8 cellular contexts compared by ENCODE assay signal in genomic region chr1:17440074-17440826, GRCh38. TPM values are rescaled to one million over a fixed set of nuclear protein-coding genes. Genes with fewer than 3 reads are reported as not detected.
DNase-seq lines count a peak whose midpoint lies in the region; ATAC-seq, FAIRE-seq and TF ChIP-seq lines count a peak whose summit lies in the region.

No MANE protein-coding gene starts in this region.

- H3K9me3 Mint-ChIP-seq in osteocyte (ENCODE audit: unreplicated experiment), result no peaks in the 10 kb centered on the region

- no peaks in the 10 kb centered on the region for H3K9me2 ChIP-seq in OCI-LY7 (ENCODE audit: insufficient read depth, low read length)

- TF ChIP-seq CTCF in DND-41 (IDR thresholded peaks at IDR 0.05; ENCODE audit: borderline replicate concordance, extremely low read depth, low read length, poor library complexity, severe bottlenecking), result no peak
- no peak for TF ChIP-seq CTCF in OCI-LY7 (conservative IDR thresholded peaks at IDR 0.05; ENCODE audit: low read length)
- TF ChIP-seq CTCF in endothelial cell of umbilical vein (IDR thresholded peaks at IDR 0.05; ENCODE audit: extremely low read depth in 1 of 2, insufficient read depth in 1 of 2, low read depth in 1 of 2, low read length in 2 of 2), result no peak
- TF ChIP-seq CTCF in osteocyte (IDR thresholded peaks at IDR 0.05), result no peak

- ATAC-seq in DND-41 (ENCODE audit: insufficient read depth, low read depth) (peak; percentile 12; the same call in 1 of the 3 replicates), HG03521 (IDR thresholded peaks at IDR 0.05; ENCODE audit: unreplicated experiment) (no peak), HG03565 (IDR thresholded peaks at IDR 0.05; ENCODE audit: unreplicated experiment) (no peak), HG02884 (IDR thresholded peaks at IDR 0.05; ENCODE audit: unreplicated experiment) (no peak)

- no peak for TF ChIP-seq POLR2A in endothelial cell of umbilical vein (IDR thresholded peaks at IDR 0.05; ENCODE audit: low read depth, low read length)

- no peaks in the 10 kb centered on the region for H3K36me3 Mint-ChIP-seq in osteocyte (ENCODE audit: unreplicated experiment)

- H3K9me1 ChIP-seq in endothelial cell of umbilical vein (replicated peaks; ENCODE audit: control insufficient read depth, extremely low read depth, insufficient read depth, low read length), result no peaks in the 10 kb centered on the region

- H3K9me3 ChIP-seq in DND-41 (ENCODE audit: insufficient read depth, low read length, severe bottlenecking) (no peaks in the 10 kb centered on the region), OCI-LY7 (ENCODE audit: low read length) (no peaks in the 10 kb centered on the region), endothelial cell of umbilical vein (replicated peaks; ENCODE audit: control insufficient read depth, insufficient read depth, low read length) (no peaks in the 10 kb centered on the region)

- FAIRE-seq in endothelial cell of umbilical vein (lab: Jason Lieb, UNC), result no peak

- H2AFZ ChIP-seq in DND-41 (ENCODE audit: low read depth, low read length), result peak overlapping the region; percentile 97
- H2AFZ ChIP-seq in OCI-LY7 (ENCODE audit: low read length), result peak overlapping the region; percentile 67
- peak overlapping the region; percentile 90 for H2AFZ ChIP-seq in endothelial cell of umbilical vein (ENCODE audit: low read depth, low read length)

- intact Hi-C loops in OCI-LY7 (cut with micrococcal nuclease; ENCODE audit: unreplicated experiment) (no loop called here), endothelial cell of umbilical vein (cut with micrococcal nuclease) (loop anchor here (2.0 kb wide), 1 partner anchor 37 kb away; no protein-coding TSS in a partner anchor)

- peak overlapping the region; percentile 90 for H3K27ac Mint-ChIP-seq in osteocyte (ENCODE audit: unreplicated experiment)

- no peaks in the 10 kb centered on the region for H3K27me3 Mint-ChIP-seq in osteocyte (ENCODE audit: unreplicated experiment)

- POLR2A ChIA-PET in OCI-LY7 (lab: Charles Lee), result interaction anchor here (0.5 to 1.4 kb wide), 3 partner anchors 12 to 355 kb away, joined by 3 to 10 read pairs (median 3); no protein-coding TSS in a partner anchor
- POLR2A ChIA-PET in endothelial cell of umbilical vein (lab: Charles Lee), result interaction anchor here (0.6 kb wide), 1 partner anchor 134 kb away, joined by 3 read pairs; no protein-coding TSS in a partner anchor

- peaks cover 46% of the 10 kb centered on the region for H3K4me1 ChIP-seq in DND-41 (ENCODE audit: insufficient read depth, low read length)
- H3K4me1 ChIP-seq in OCI-LY7 (ENCODE audit: insufficient read depth, low read length, poor library complexity, severe bottlenecking), result peaks cover 37% of the 10 kb centered on the region
- peaks cover 15% of the 10 kb centered on the region for H3K4me1 ChIP-seq in endothelial cell of umbilical vein (ENCODE audit: control insufficient read depth, extremely low read depth, insufficient read depth, low read length)

- dilution Hi-C loops in endothelial cell of umbilical vein (cut with MboI; ENCODE audit: extremely low pct_ligation_motif_present, low sequenced_read_pairs), result no loop called here

- H3K27ac ChIP-seq in DND-41 (ENCODE audit: low read length) (peak overlapping the region; percentile 88), OCI-LY7 (ENCODE audit: low read depth, low read length, poor library complexity, severe bottlenecking) (peak overlapping the region; percentile 21), endothelial cell of umbilical vein (ENCODE audit: insufficient read depth, low read depth, low read length) (peak overlapping the region; percentile 46)

- CTCF ChIA-PET in OCI-LY7 (lab: Charles Lee; ENCODE audit: unreplicated experiment) (no interaction called here), endothelial cell of umbilical vein (lab: Charles Lee) (interaction anchor here (0.6 to 1.7 kb wide), 5 partner anchors 19 to 167 kb away, joined by 3 to 5 read pairs (median 3); no protein-coding TSS in a partner anchor)

- H4K20me1 ChIP-seq in DND-41 (ENCODE audit: insufficient read depth, low read length) (peaks cover 22% of the 10 kb centered on the region), OCI-LY7 (ENCODE audit: insufficient read depth, low read length) (peaks cover 21% of the 10 kb centered on the region), endothelial cell of umbilical vein (replicated peaks; ENCODE audit: control insufficient read depth, extremely low read depth, insufficient read depth, low read length) (peaks cover 3% of the 10 kb centered on the region)

- H3K4me2 ChIP-seq in DND-41 (ENCODE audit: insufficient read depth, low read length), result peak overlapping the region; percentile 85
- peak overlapping the region; percentile 83 for H3K4me2 ChIP-seq in OCI-LY7 (ENCODE audit: low read length)
- peak overlapping the region; percentile 82 for H3K4me2 ChIP-seq in endothelial cell of umbilical vein (ENCODE audit: insufficient read depth, low read length)

- H3K27me3 ChIP-seq in DND-41 (ENCODE audit: insufficient read depth, low read length, poor library complexity) (no peaks in the 10 kb centered on the region), endothelial cell of umbilical vein (ENCODE audit: control insufficient read depth in 2 of 2, insufficient read depth in 2 of 2, low read length in 2 of 2) (peaks cover 0 to 7% of the 10 kb centered on the region in 2 experiments)

- DNase-seq in DND-41, result peak; percentile 41
- no peak for DNase-seq in OCI-LY7 (ENCODE audit: low spot score)
- no peak for DNase-seq in endothelial cell of umbilical vein (ENCODE audit: low read depth, low spot score)
- DNase-seq in osteocyte (ENCODE audit: extremely low spot score, unreplicated experiment), result no peak
- DNase-seq in NAMALWA (ENCODE audit: low spot score), result no peak

- H3K9ac ChIP-seq in DND-41 (ENCODE audit: low read depth, low read length) (peak overlapping the region; percentile 92), endothelial cell of umbilical vein (replicated peaks; ENCODE audit: extremely low read depth, insufficient read depth, low read length) (peak overlapping the region; percentile 70)

- H3K36me3 ChIP-seq in DND-41 (ENCODE audit: insufficient read depth, low read length) (peaks cover 26% of the 10 kb centered on the region), OCI-LY7 (ENCODE audit: insufficient read depth, low read length) (peaks cover 28% of the 10 kb centered on the region), endothelial cell of umbilical vein (ENCODE audit: control insufficient read depth in 2 of 2, extremely low read depth in 1 of 2, insufficient read depth in 2 of 2, low read length in 2 of 2) (peaks cover 0 to 2% of the 10 kb centered on the region in 2 experiments)

- H3K4me3 ChIP-seq in DND-41 (ENCODE audit: low read depth in 1 of 2, low read length in 2 of 2), result peak overlapping the region; percentile 52 to 81
- H3K4me3 ChIP-seq in OCI-LY7 (ENCODE audit: low read depth, low read length, poor library complexity, severe bottlenecking), result peak overlapping the region; percentile 68
- H3K4me3 ChIP-seq in endothelial cell of umbilical vein (replicated peaks in 1 of 3; ENCODE audit: insufficient read depth in 1 of 3, low read depth in 1 of 3, low read length in 3 of 3), result peak overlapping the region in 2 of 3 experiments; percentile 36 to 69

- H3K4me1 Mint-ChIP-seq in osteocyte (ENCODE audit: unreplicated experiment), result peaks cover 52% of the 10 kb centered on the region

- BruUV-seq in OCI-LY7 (replicated peaks; lab: Mats Ljungman, UMichigan), result TSS peak; percentile 86
- TSS peak; percentile 39 for BruUV-seq in endothelial cell of umbilical vein (replicated peaks; lab: Mats Ljungman, UMichigan)

- H3K4me3 Mint-ChIP-seq in osteocyte (ENCODE audit: unreplicated experiment), result peak overlapping the region; percentile 78

- peaks cover 49% of the 10 kb centered on the region for H3K79me2 ChIP-seq in DND-41 (ENCODE audit: insufficient read depth, low read length)
- H3K79me2 ChIP-seq in OCI-LY7 (ENCODE audit: insufficient read depth, low read depth, low read length), result peaks cover 33% of the 10 kb centered on the region
- H3K79me2 ChIP-seq in endothelial cell of umbilical vein (ENCODE audit: control insufficient read depth, insufficient read depth, low read length), result peaks cover 31% of the 10 kb centered on the region

TF ChIP-seq in endothelial cell of umbilical vein, 7 proteins besides CTCF, POLR2A, EP300 and RAD21:
- TF ChIP-seq JUN (IDR thresholded peaks at IDR 0.05; ENCODE audit: borderline replicate concordance, insufficient read depth, insufficient read length, low read depth) (no peak), FOS (IDR thresholded peaks at IDR 0.05; ENCODE audit: borderline replicate concordance, insufficient read depth, low read length) (no peak), EZH2 (IDR thresholded peaks at IDR 0.05; ENCODE audit: borderline replicate concordance, low read depth, low read length, severe bottlenecking) (no peak), POLR2AphosphoS5 (IDR thresholded peaks at IDR 0.05; ENCODE audit: insufficient read depth, low read depth, low read length) (no peak), GATA2 (IDR thresholded peaks at IDR 0.05; ENCODE audit: insufficient read depth, insufficient read length, low read depth, low read length) (no peak), MYC (IDR thresholded peaks at IDR 0.05; ENCODE audit: low read depth, low read length) (no peak)
- TF ChIP-seq, protein P1, sequence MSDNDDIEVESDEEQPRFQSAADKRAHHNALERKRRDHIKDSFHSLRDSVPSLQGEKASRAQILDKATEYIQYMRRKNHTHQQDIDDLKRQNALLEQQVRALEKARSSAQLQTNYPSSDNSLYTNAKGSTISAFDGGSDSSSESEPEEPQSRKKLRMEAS (IDR thresholded peaks at IDR 0.05; ENCODE audit: insufficient read depth, insufficient read length), result no peak

RNA-seq across cellular contexts. Expression of gene RCC2, which starts 0.8 kb away (rescaled TPM):
- total RNA-seq in OCI-LY7 (2014; rRNA removed; shearing (Covaris generic)), result 125 and 139 TPM in 2 replicates
- total RNA-seq in OCI-LY7 (2022) (250 and 271 TPM in 2 replicates), endothelial cell of umbilical vein (160 and 166 TPM in 2 replicates), osteocyte (102 and 104 TPM in 2 replicates)
- 125 and 137 TPM in 2 replicates for polyA plus RNA-seq in endothelial cell of umbilical vein
- 100 and 103 TPM in 2 replicates for polyA plus RNA-seq in endothelial cell of umbilical vein (2011; cell fraction: cytosol; rRNA removed)
- 166 and 174 TPM in 2 replicates for polyA plus RNA-seq in endothelial cell of umbilical vein (2011; cell fraction: nucleus; rRNA removed)
- polyA plus RNA-seq in endothelial cell of umbilical vein (2012), result 73.8 and 83.9 TPM in 2 replicates
- 133 and 162 TPM in 2 replicates for polyA minus RNA-seq in endothelial cell of umbilical vein
- 132 TPM for polyA minus RNA-seq in endothelial cell of umbilical vein (2011; cell fraction: cytosol; rRNA and poly(A)+ RNA removed)
- 39.4 and 49.7 TPM in 2 replicates for polyA minus RNA-seq in endothelial cell of umbilical vein (2011; cell fraction: nucleus; rRNA and poly(A)+ RNA removed)

Comparison
In these comparisons a context has a peak if more than half of its experiments do, and no peak if none do; other contexts are left out.
1. H3K27ac ChIP-seq: peak in every context shown above with its lines; median percentile 88 in DND-41; 46 in endothelial cell of umbilical vein; 21 in OCI-LY7.